In the genomic region with DNA sequence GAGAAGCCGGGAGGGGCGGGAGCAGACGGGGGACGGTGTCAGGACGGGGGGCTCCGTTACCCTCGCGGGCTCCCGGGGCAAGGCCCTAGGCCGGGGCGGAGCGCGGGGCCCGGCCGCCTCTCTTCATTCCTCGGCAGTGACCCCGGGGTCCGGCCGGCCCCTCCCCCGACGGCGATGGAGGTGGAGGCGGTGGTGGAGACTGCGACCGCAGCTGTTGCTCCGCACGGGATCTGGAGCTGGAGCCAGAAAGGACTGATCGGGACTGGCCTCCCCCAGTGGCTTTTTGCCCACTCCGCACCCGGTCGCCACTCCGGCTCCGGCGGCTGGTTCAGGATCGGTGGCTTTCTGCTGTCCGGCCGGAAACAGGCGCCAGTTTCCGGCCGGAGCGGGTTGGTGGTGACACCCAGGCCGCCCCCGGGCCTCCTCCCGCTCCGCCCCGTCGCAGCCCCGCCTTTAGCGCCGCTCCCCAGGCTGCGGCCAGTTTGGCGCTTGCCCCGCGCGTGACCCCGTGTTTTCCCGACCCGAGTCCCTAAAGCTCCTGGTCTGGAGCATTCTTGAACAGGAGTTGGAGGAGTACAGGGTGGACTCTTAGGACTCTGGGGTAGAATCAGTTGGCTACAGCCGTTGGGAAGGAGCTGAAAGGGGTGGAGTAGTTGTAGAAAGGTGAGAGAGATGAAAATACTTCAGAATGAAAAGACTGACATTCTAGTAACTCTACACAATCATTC, we compare ENCODE assay signal across 8 cellular contexts. TPM values are rescaled to one million over a fixed set of nuclear protein-coding genes. Genes with fewer than 3 reads are reported as not detected.
DNase-seq lines count a peak whose midpoint lies in the region; ATAC-seq, FAIRE-seq and TF ChIP-seq lines count a peak whose summit lies in the region.

Gene OTUD7B, minus strand, starts transcription at position 339 of the 728 bp plus-strand sequence. CDS start 33,216 bp downstream, outside the sequence.

- peak within 1 kb of the TSS; percentile 90 for H3K9ac ChIP-seq in SK-N-MC (ENCODE audit: insufficient read length)

- DNase-seq in ELF-1 (ENCODE audit: low read depth, low spot score) (peak; percentile 95), H54 (ENCODE audit: insufficient read length, low spot score) (peak; percentile 70), MG63 (peak; percentile 95), SK-N-MC (ENCODE audit: low read depth, low spot score) (no peak), glomerular visceral epithelial cell (ENCODE audit: extremely low spot score) (peak; percentile 92), omental fat pad (ENCODE audit: low spot score) (peak; percentile 49), suprapubic skin (ENCODE audit: low spot score in 2 of 2) (peak; percentile 89 to 91)
- peak; percentile 78 for DNase-seq in activated naive CD4-positive, alpha-beta T cell treated with anti-CD3 and anti-CD28 coated beads, Interleukin-2, amount 50 U/mL, for 72 hours (ENCODE audit: low spot score in 2 of 2)

- no peak for TF ChIP-seq EP300 in suprapubic skin (IDR thresholded peaks at IDR 0.05)

- WGBS in suprapubic skin: under 1% methylated on average over 21 of the region's 59 CpGs

- TF ChIP-seq POLR2A in H54 (IDR thresholded peaks at IDR 0.05; ENCODE audit: low read depth, low read length) (peak; percentile 62), suprapubic skin (IDR thresholded peaks at IDR 0.05) (peak in 1 of 2 donors; percentile 24)

- H3K27me3 ChIP-seq in MG63: no peaks in the 10 kb centered on the region
- no peaks in the 10 kb centered on the region for H3K27me3 ChIP-seq in suprapubic skin

- no peaks in the 10 kb centered on the region for H3K9me3 Mint-ChIP-seq in activated naive CD4-positive, alpha-beta T cell treated with anti-CD3 and anti-CD28 coated beads, Interleukin-2, amount 50 U/mL, for 72 hours

- ATAC-seq in activated naive CD4-positive, alpha-beta T cell treated with anti-CD3 and anti-CD28 coated beads, Interleukin-2, amount 50 U/mL, for 72 hours: peak; percentile 67 to 77
- peak; percentile 93 for ATAC-seq in omental fat pad (ENCODE audit: low FRiP score)

- H3K27ac Mint-ChIP-seq in activated naive CD4-positive, alpha-beta T cell treated with anti-CD3 and anti-CD28 coated beads, Interleukin-2, amount 50 U/mL, for 72 hours: peak within 1 kb of the TSS; percentile 97 to 99

- TF ChIP-seq CTCF in omental fat pad (IDR thresholded peaks at IDR 0.05): no peak
- no peak for TF ChIP-seq CTCF in suprapubic skin (IDR thresholded peaks at IDR 0.05)

- H3K27ac ChIP-seq in SK-N-MC (0 out of 2 replicates have a peak within 1 kb of the TSS, but pooled peaks have one; percentile 38), suprapubic skin (peak within 1 kb of the TSS; percentile 95)

- FAIRE-seq in H54 (lab: Jason Lieb, UNC): no peak

- H3K9me3 ChIP-seq in MG63: no peaks in the 10 kb centered on the region
- H3K9me3 ChIP-seq in SK-N-MC (ENCODE audit: low read depth, low read length): no peaks in the 10 kb centered on the region
- no peaks in the 10 kb centered on the region for H3K9me3 ChIP-seq in suprapubic skin

- peak within 1 kb of the TSS; percentile 81 for H3K4me3 ChIP-seq in MG63
- H3K4me3 ChIP-seq in SK-N-MC: peak within 1 kb of the TSS; percentile 93
- H3K4me3 ChIP-seq in suprapubic skin: peak within 1 kb of the TSS; percentile 77

- H3K36me3 ChIP-seq in MG63 (peaks cover 14% of the 10 kb centered on the region), SK-N-MC (ENCODE audit: insufficient read depth, low read length) (no peaks in the 10 kb centered on the region), suprapubic skin (no peaks in the 10 kb centered on the region)

- H3K36me3 Mint-ChIP-seq in activated naive CD4-positive, alpha-beta T cell treated with anti-CD3 and anti-CD28 coated beads, Interleukin-2, amount 50 U/mL, for 72 hours: peaks cover 11 to 21% of the 10 kb centered on the region in 2 donors

- peaks cover 33% of the 10 kb centered on the region for H3K4me1 ChIP-seq in suprapubic skin

RNA-seq across cellular contexts. Expression of gene OTUD7B, which starts in this region (rescaled TPM):
- total RNA-seq in MG63 (2014; rRNA removed; shearing (Covaris generic); ENCODE audit: low replicate concordance): 6.5 and 9.0 TPM in 2 replicates
- 10 to 100 TPM; 21.7 to 22.8 TPM for total RNA-seq in activated naive CD4-positive, alpha-beta T cell treated with anti-CD3 and anti-CD28 coated beads, Interleukin-2, amount 50 U/mL, for 72 hours
- total RNA-seq in omental fat pad (10 to 100 TPM; 17.0 to 37.9 (median 27.5) TPM), suprapubic skin (10 to 100 TPM; 11.0 to 19.2 (median 15.0) TPM)
